ENCODE assay signal across 1 cellular context in the genomic region with DNA sequence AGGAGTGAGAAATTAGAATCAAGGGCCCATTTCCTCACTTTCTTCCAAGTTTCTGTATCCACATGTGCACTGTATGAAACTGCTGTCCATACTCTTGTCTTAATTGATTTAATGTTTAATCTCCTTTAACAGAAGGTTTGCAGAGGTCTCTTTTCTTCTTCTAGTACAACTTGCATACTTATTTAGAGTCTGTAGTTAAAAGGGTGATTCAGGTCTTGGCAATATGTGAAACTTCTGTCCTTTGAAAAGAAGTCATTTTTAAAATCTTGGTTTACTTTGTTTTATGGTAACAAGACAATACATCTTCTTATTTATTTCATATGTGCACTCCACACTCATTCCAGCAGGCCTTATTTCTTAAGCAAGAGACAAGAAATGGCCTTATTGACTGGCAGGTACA.
TF ChIP-seq lines count a peak whose summit lies in the region.

No MANE protein-coding gene starts in this region.

TF ChIP-seq in SK-N-SH treated with all-trans-retinoic acid at 6 μM for 48 hours, 23 proteins besides CTCF, POLR2A, EP300 and RAD21 (continued from another document):
- TF ChIP-seq, protein P1, sequence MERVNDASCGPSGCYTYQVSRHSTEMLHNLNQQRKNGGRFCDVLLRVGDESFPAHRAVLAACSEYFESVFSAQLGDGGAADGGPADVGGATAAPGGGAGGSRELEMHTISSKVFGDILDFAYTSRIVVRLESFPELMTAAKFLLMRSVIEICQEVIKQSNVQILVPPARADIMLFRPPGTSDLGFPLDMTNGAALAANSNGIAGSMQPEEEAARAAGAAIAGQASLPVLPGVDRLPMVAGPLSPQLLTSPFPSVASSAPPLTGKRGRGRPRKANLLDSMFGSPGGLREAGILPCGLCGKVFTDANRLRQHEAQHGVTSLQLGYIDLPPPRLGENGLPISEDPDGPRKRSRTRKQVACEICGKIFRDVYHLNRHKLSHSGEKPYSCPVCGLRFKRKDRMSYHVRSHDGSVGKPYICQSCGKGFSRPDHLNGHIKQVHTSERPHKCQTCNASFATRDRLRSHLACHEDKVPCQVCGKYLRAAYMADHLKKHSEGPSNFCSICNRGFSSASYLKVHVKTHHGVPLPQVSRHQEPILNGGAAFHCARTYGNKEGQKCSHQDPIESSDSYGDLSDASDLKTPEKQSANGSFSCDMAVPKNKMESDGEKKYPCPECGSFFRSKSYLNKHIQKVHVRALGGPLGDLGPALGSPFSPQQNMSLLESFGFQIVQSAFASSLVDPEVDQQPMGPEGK (CRISPR knock-in tag; IDR thresholded peaks at IDR 0.05; ENCODE audit: borderline replicate concordance), result no peak
- TF ChIP-seq ESRRG (CRISPR knock-in tag; IDR thresholded peaks at IDR 0.05) (no peak), SNAI2 (CRISPR knock-in tag; IDR thresholded peaks at IDR 0.05) (no peak), ISL1 (CRISPR knock-in tag; IDR thresholded peaks at IDR 0.05) (no peak), ARNTL (CRISPR knock-in tag; IDR thresholded peaks at IDR 0.05; ENCODE audit: borderline replicate concordance, low read depth) (no peak), PPARA (CRISPR knock-in tag; IDR thresholded peaks at IDR 0.05; ENCODE audit: borderline replicate concordance) (no peak), GLIS3 (CRISPR knock-in tag; IDR thresholded peaks at IDR 0.05) (no peak), TOX (CRISPR knock-in tag; IDR thresholded peaks at IDR 0.05; ENCODE audit: borderline replicate concordance) (no peak), CSDC2 (CRISPR knock-in tag; IDR thresholded peaks at IDR 0.05) (no peak), ZC3H10 (CRISPR knock-in tag; IDR thresholded peaks at IDR 0.05) (no peak), ZNF8 (CRISPR knock-in tag; IDR thresholded peaks at IDR 0.05) (no peak), ZNF565 (CRISPR knock-in tag; conservative IDR thresholded peaks at IDR 0.05; ENCODE audit: low read depth) (no peak)
- TF ChIP-seq, protein P2, sequence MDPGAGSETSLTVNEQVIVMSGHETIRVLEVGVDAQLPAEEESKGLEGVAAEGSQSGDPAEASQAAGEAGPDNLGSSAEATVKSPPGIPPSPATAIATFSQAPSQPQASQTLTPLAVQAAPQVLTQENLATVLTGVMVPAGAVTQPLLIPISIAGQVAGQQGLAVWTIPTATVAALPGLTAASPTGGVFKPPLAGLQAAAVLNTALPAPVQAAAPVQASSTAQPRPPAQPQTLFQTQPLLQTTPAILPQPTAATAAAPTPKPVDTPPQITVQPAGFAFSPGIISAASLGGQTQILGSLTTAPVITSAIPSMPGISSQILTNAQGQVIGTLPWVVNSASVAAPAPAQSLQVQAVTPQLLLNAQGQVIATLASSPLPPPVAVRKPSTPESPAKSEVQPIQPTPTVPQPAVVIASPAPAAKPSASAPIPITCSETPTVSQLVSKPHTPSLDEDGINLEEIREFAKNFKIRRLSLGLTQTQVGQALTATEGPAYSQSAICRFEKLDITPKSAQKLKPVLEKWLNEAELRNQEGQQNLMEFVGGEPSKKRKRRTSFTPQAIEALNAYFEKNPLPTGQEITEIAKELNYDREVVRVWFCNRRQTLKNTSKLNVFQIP (CRISPR knock-in tag; IDR thresholded peaks at IDR 0.05; ENCODE audit: borderline replicate concordance, low read depth), result no peak
- TF ChIP-seq, protein P3, sequence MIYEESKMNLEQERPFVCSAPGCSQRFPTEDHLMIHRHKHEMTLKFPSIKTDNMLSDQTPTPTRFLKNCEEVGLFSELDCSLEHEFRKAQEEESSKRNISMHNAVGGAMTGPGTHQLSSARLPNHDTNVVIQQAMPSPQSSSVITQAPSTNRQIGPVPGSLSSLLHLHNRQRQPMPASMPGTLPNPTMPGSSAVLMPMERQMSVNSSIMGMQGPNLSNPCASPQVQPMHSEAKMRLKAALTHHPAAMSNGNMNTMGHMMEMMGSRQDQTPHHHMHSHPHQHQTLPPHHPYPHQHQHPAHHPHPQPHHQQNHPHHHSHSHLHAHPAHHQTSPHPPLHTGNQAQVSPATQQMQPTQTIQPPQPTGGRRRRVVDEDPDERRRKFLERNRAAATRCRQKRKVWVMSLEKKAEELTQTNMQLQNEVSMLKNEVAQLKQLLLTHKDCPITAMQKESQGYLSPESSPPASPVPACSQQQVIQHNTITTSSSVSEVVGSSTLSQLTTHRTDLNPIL (CRISPR knock-in tag; IDR thresholded peaks at IDR 0.05; ENCODE audit: low read depth), result no peak
- TF ChIP-seq, protein P4, sequence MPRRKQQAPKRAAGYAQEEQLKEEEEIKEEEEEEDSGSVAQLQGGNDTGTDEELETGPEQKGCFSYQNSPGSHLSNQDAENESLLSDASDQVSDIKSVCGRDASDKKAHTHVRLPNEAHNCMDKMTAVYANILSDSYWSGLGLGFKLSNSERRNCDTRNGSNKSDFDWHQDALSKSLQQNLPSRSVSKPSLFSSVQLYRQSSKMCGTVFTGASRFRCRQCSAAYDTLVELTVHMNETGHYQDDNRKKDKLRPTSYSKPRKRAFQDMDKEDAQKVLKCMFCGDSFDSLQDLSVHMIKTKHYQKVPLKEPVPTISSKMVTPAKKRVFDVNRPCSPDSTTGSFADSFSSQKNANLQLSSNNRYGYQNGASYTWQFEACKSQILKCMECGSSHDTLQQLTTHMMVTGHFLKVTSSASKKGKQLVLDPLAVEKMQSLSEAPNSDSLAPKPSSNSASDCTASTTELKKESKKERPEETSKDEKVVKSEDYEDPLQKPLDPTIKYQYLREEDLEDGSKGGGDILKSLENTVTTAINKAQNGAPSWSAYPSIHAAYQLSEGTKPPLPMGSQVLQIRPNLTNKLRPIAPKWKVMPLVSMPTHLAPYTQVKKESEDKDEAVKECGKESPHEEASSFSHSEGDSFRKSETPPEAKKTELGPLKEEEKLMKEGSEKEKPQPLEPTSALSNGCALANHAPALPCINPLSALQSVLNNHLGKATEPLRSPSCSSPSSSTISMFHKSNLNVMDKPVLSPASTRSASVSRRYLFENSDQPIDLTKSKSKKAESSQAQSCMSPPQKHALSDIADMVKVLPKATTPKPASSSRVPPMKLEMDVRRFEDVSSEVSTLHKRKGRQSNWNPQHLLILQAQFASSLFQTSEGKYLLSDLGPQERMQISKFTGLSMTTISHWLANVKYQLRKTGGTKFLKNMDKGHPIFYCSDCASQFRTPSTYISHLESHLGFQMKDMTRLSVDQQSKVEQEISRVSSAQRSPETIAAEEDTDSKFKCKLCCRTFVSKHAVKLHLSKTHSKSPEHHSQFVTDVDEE (CRISPR knock-in tag; IDR thresholded peaks at IDR 0.05), result no peak
- TF ChIP-seq, protein P5, sequence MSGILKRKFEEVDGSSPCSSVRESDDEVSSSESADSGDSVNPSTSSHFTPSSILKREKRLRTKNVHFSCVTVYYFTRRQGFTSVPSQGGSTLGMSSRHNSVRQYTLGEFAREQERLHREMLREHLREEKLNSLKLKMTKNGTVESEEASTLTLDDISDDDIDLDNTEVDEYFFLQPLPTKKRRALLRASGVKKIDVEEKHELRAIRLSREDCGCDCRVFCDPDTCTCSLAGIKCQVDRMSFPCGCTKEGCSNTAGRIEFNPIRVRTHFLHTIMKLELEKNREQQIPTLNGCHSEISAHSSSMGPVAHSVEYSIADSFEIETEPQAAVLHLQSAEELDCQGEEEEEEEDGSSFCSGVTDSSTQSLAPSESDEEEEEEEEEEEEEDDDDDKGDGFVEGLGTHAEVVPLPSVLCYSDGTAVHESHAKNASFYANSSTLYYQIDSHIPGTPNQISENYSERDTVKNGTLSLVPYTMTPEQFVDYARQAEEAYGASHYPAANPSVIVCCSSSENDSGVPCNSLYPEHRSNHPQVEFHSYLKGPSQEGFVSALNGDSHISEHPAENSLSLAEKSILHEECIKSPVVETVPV (CRISPR knock-in tag; IDR thresholded peaks at IDR 0.05), result no peak
